ENCODE assay signal across 18 cellular contexts in the genomic region with DNA sequence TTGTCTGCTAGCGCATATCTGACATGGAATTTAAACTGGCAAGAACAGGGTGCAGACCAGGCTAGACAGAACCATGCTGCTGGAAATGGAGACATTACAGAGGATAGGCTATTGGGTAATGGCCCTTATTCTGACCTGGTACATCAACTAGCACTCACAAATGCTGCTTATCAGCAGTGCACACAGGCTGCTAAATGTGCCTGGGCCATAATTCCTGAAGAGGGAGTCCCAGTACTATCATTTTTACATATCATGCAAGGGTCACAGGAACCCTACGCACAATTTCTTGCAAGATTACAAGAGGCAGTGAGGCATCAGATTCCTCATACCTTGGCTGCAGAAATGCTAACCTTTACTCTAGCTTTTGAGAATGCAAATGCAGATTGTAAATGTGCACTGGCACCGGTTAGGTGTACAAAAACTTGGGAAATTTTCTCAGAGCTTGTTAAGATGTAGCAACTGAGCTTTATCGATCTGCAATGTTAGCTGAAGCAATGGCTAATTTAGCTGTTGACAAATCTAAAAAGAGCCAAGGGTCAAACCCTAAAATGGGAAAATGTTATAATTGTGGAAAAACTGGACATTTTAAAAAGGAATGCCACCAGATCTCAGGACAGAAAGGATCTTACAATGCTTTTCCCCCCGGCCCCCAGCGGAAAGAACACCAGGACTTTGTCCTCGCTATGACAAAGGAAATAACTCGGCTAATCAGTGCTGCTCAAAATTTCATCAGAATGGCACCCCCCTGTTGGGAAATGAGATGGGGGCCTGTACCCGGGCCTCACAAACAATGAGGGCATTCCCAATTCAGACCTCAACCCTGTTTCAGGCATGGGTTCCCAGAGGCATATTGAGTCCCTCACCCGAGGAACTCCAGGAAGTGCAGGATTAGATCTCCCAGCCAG. TPM values are rescaled to one million over a fixed set of nuclear protein-coding genes. Genes with fewer than 3 reads are reported as not detected.
DNase-seq lines count a peak whose midpoint lies in the region; ATAC-seq and TF ChIP-seq lines count a peak whose summit lies in the region.
"Had no signal": no experiment of that assay in that cellular context is flagged by ENCODE, and none has a peak within 500 bp of the region (broad histone marks: within the 10 kb centered on the region; RNA-seq: fewer than 3 reads in every experiment).

No MANE protein-coding gene starts in this region.

- no peaks in the 10 kb centered on the region for H3K36me3 ChIP-seq in upper lobe of right lung
- H3K36me3 ChIP-seq: adrenal gland had no signal

- H3K27ac ChIP-seq in VCaP, result peak overlapping the region; percentile 84
- H3K27ac ChIP-seq in upper lobe of right lung, result no peak overlapping the region
- H3K27ac ChIP-seq: adrenal gland had no signal

- H3K4me1 ChIP-seq in upper lobe of right lung, result peaks cover 8% of the 10 kb centered on the region
- H3K4me1 ChIP-seq: adrenal gland had no signal

- H3K36me3 Mint-ChIP-seq in activated CD4-positive, alpha-beta T cell treated with anti-CD3 and anti-CD28 coated beads, Interleukin-2, amount 10 ng/mL, durations not matched to agents 7 days and 5 days (ENCODE audit: low read depth), result no peaks in the 10 kb centered on the region

- TF ChIP-seq CTCF in VCaP (conservative IDR thresholded peaks at IDR 0.05), result peak; percentile 56
- TF ChIP-seq CTCF in upper lobe of right lung (IDR thresholded peaks at IDR 0.05), result no peak

- POLR2A ChIA-PET in activated CD4-positive, alpha-beta T cell treated with anti-CD3 and anti-CD28 coated beads, Interleukin-2, amount 10 ng/mL, durations not matched to agents 7 days and 5 days (lab: Charles Lee), result no interaction called here

- CTCF ChIA-PET in activated CD4-positive, alpha-beta T cell treated with anti-CD3 and anti-CD28 coated beads, Interleukin-2, amount 10 ng/mL, durations not matched to agents 7 days and 5 days (lab: Charles Lee), result interaction anchor here (1.3 to 1.7 kb wide), 2 partner anchors 12 to 60 kb away, joined by 3 to 5 read pairs; no protein-coding TSS in a partner anchor

- peaks cover 3% of the 10 kb centered on the region for H3K27me3 Mint-ChIP-seq in activated CD4-positive, alpha-beta T cell treated with anti-CD3 and anti-CD28 coated beads, Interleukin-2, amount 10 ng/mL, durations not matched to agents 7 days and 5 days
- H3K27me3 Mint-ChIP-seq: T-cell had no signal

- no peak overlapping the region for H3K4me3 ChIP-seq in upper lobe of right lung
- H3K4me3 ChIP-seq: adrenal gland had no signal

- peaks cover 21% of the 10 kb centered on the region for H3K4me1 Mint-ChIP-seq in activated CD4-positive, alpha-beta T cell treated with anti-CD3 and anti-CD28 coated beads, Interleukin-2, amount 10 ng/mL, durations not matched to agents 7 days and 5 days

- H3K9me3 Mint-ChIP-seq in activated CD4-positive, alpha-beta T cell treated with anti-CD3 and anti-CD28 coated beads, Interleukin-2, amount 10 ng/mL, durations not matched to agents 7 days and 5 days, result peaks cover 12% of the 10 kb centered on the region

- no peak overlapping the region for H3K4me3 Mint-ChIP-seq in activated CD4-positive, alpha-beta T cell treated with anti-CD3 and anti-CD28 coated beads, Interleukin-2, amount 10 ng/mL, durations not matched to agents 7 days and 5 days
- H3K4me3 Mint-ChIP-seq: activated T-cell treated with anti-CD3 and anti-CD28 coated beads, Interleukin-2, amount 50 U/mL, for 72 hours; CD8-positive, alpha-beta T cell; T-cell had no signal

- no peaks in the 10 kb centered on the region for H3K9me3 ChIP-seq in upper lobe of right lung

- ATAC-seq in Right ventricle myocardium inferior (peak; percentile 98), upper lobe of right lung (peak; percentile 68)
- ATAC-seq: activated T-cell treated with anti-CD3 and anti-CD28 coated beads, Interleukin-2, amount 50 U/mL, for 72 hours; CD8-positive, alpha-beta T cell; T-cell had no signal

- no peaks in the 10 kb centered on the region for H3K27me3 ChIP-seq in upper lobe of right lung
- H3K27me3 ChIP-seq: adrenal gland had no signal

- DNase-seq in Right ventricle myocardium inferior (ENCODE audit: missing footprints) (no peak), cardiac septum (ENCODE audit: low spot score) (no peak), kidney glomerular epithelial cell (lab: John Stamatoyannopoulos, UW) (peak; percentile 7), upper lobe of right lung (no peak), NOMO-1 treated with dmso at 0.1 percent for 144 hours (lab: John Stamatoyannopoulos, UW; ENCODE audit: unreplicated experiment) (no peak)
- DNase-seq in activated CD4-positive, alpha-beta T cell treated with anti-CD3 and anti-CD28 coated beads, Interleukin-2, amount 10 ng/mL, durations not matched to agents 7 days and 5 days, result no peak
- no peak for DNase-seq in activated naive CD4-positive, alpha-beta T cell (lab: John Stamatoyannopoulos, UW)
- DNase-seq: activated CD4-positive, alpha-beta T cell treated with anti-CD3 and anti-CD28 coated beads for 48 hours; activated T-cell treated with anti-CD3 and anti-CD28 coated beads, Interleukin-2, amount 50 U/mL, for 72 hours; adrenal gland; CD8-positive, alpha-beta T cell; hippocampal formation; occipital lobe; T-cell had no signal

- no peak overlapping the region for H3K27ac Mint-ChIP-seq in activated CD4-positive, alpha-beta T cell treated with anti-CD3 and anti-CD28 coated beads, Interleukin-2, amount 10 ng/mL, durations not matched to agents 7 days and 5 days
- H3K27ac Mint-ChIP-seq: activated T-cell treated with anti-CD3 and anti-CD28 coated beads, Interleukin-2, amount 50 U/mL, for 72 hours; CD8-positive, alpha-beta T cell; T-cell had no signal

- intact Hi-C loops in Right ventricle myocardium inferior (cut with DNase I) (loop anchor here (5.0 kb wide), 1 partner anchor 151 kb away; no protein-coding TSS in a partner anchor), cardiac septum (cut with DNase I) (loop anchor here (2.0 to 10.0 kb wide), 3 partner anchors 151 to 491 kb away; no protein-coding TSS in a partner anchor), upper lobe of right lung (cut with DNase I) (no loop called here)

RNA-seq across cellular contexts. Expression of gene CCRL2, which starts 21.1 kb away (rescaled TPM):
- total RNA-seq in Right ventricle myocardium inferior (1.2 TPM), cardiac septum (1.3 TPM), upper lobe of right lung (28.5 TPM)
- 1 to 10 TPM; 5.3 to 5.8 TPM for total RNA-seq in activated CD4-positive, alpha-beta T cell treated with anti-CD3 and anti-CD28 coated beads, Interleukin-2, amount 10 ng/mL, durations not matched to agents 7 days and 5 days
- total RNA-seq: A673, epithelial cell of proximal tubule had no signal

RNA-seq across cellular contexts. Expression of gene LTF, which starts 36.5 kb away (rescaled TPM):
- 4.8 TPM for total RNA-seq in Right ventricle myocardium inferior
- total RNA-seq in cardiac septum, result 5.4 TPM
- total RNA-seq in upper lobe of right lung, result 14.3 TPM
- not detected for total RNA-seq in activated CD4-positive, alpha-beta T cell treated with anti-CD3 and anti-CD28 coated beads, Interleukin-2, amount 10 ng/mL, durations not matched to agents 7 days and 5 days
- total RNA-seq: A673; activated T-cell treated with anti-CD3 and anti-CD28 coated beads, Interleukin-2, amount 50 U/mL, for 72 hours; CD8-positive, alpha-beta T cell; epithelial cell of proximal tubule; H4 had no signal

RNA-seq across cellular contexts. Expression of gene CCR5, which starts 57.4 kb away (rescaled TPM):
- total RNA-seq in Right ventricle myocardium inferior, result 0.49 TPM
- total RNA-seq in cardiac septum, result 0.81 TPM
- total RNA-seq in upper lobe of right lung, result 8.7 TPM
- 10 to 100 TPM; 21.6 to 25.2 TPM for total RNA-seq in activated CD4-positive, alpha-beta T cell treated with anti-CD3 and anti-CD28 coated beads, Interleukin-2, amount 10 ng/mL, durations not matched to agents 7 days and 5 days
- total RNA-seq: A673, epithelial cell of proximal tubule, H4 had no signal
